1 cellular context compared by ENCODE assay signal in genomic region chr9:373759-374206, GRCh38.
TF ChIP-seq lines count a peak whose summit lies in the region.

No MANE protein-coding gene starts in this region.

TF ChIP-seq in K562, 482 proteins besides CTCF, POLR2A, EP300 and RAD21 (continued from another document and continues in another):
- no peak for TF ChIP-seq MXD1 (CRISPR knock-in tag; IDR thresholded peaks at IDR 0.05; ENCODE audit: borderline replicate concordance, poor library complexity, severe bottlenecking)
- no peak for TF ChIP-seq FOXJ3 (CRISPR knock-in tag; IDR thresholded peaks at IDR 0.05)
- TF ChIP-seq MYC (IDR thresholded peaks at IDR 0.05; ENCODE audit: low read depth, low read length) = no peak
- no peak for TF ChIP-seq MYC (CRISPR knock-in tag; IDR thresholded peaks at IDR 0.05; ENCODE audit: borderline replicate concordance, low read depth)
- no peak for TF ChIP-seq NR2C2 (CRISPR knock-in tag; IDR thresholded peaks at IDR 0.05)
- no peak for TF ChIP-seq NR2C2 (tag; IDR thresholded peaks at IDR 0.05)
- no peak for TF ChIP-seq HSF4 (CRISPR knock-in tag; IDR thresholded peaks at IDR 0.05; ENCODE audit: borderline replicate concordance)
- no peak for TF ChIP-seq RBM14 (IDR thresholded peaks at IDR 0.05; ENCODE audit: borderline replicate concordance, insufficient read depth, low read depth, low read length)
- no peak for TF ChIP-seq TBP (optimal IDR thresholded peaks at IDR 0.05; ENCODE audit: low read depth, low read length)
- TF ChIP-seq SMARCA4 (IDR thresholded peaks at IDR 0.05) = 0 out of 2 replicates have a peak, but pooled peaks have one; percentile 15
- TF ChIP-seq ZBTB1 (CRISPR knock-in tag; IDR thresholded peaks at IDR 0.05; ENCODE audit: borderline replicate concordance, low read depth) = no peak
- no peak for TF ChIP-seq BRCA1 (IDR thresholded peaks at IDR 0.05)
- TF ChIP-seq BRCA1 (CRISPR knock-in tag; IDR thresholded peaks at IDR 0.05) = no peak
- TF ChIP-seq IFI16 (CRISPR knock-in tag; IDR thresholded peaks at IDR 0.05) = no peak
- TF ChIP-seq STAT6 (CRISPR knock-in tag; IDR thresholded peaks at IDR 0.05) = no peak
- TF ChIP-seq KDM1A (IDR thresholded peaks at IDR 0.05) = peak; percentile 98 to 99
- TF ChIP-seq CSDE1 (IDR thresholded peaks at IDR 0.05) = no peak
- no peak for TF ChIP-seq ZNF583 (CRISPR knock-in tag; IDR thresholded peaks at IDR 0.05)
- peak; percentile 54 for TF ChIP-seq FOXM1 (IDR thresholded peaks at IDR 0.05; ENCODE audit: low read depth)
- no peak for TF ChIP-seq FOXM1 (CRISPR knock-in tag; IDR thresholded peaks at IDR 0.05; ENCODE audit: low read depth)
- no peak for TF ChIP-seq DLX4 (CRISPR knock-in tag; IDR thresholded peaks at IDR 0.05)
- TF ChIP-seq NR3C1 (CRISPR knock-in tag; IDR thresholded peaks at IDR 0.05) = no peak
- TF ChIP-seq HEY1 (CRISPR knock-in tag; IDR thresholded peaks at IDR 0.05; ENCODE audit: borderline replicate concordance) = no peak
- no peak for TF ChIP-seq TFE3 (CRISPR knock-in tag; IDR thresholded peaks at IDR 0.05)
- TF ChIP-seq PTRF (tag; IDR thresholded peaks at IDR 0.05) = no peak
- TF ChIP-seq E2F6 (IDR thresholded peaks at IDR 0.05; ENCODE audit: borderline replicate concordance in 1 of 2, extremely low read depth in 1 of 2, insufficient read depth in 1 of 2, insufficient read length in 1 of 2, low read depth in 1 of 2, low read length in 1 of 2, poor library complexity in 1 of 2, severe bottlenecking in 1 of 2) = no peak
- TF ChIP-seq TRIM28 (IDR thresholded peaks at IDR 0.05) = no peak
- no peak for TF ChIP-seq XRCC3 (IDR thresholded peaks at IDR 0.05)
- TF ChIP-seq SIRT6 (IDR thresholded peaks at IDR 0.05; ENCODE audit: low read depth, low read length) = no peak
- peak; percentile 71 for TF ChIP-seq SOX6 (IDR thresholded peaks at IDR 0.05)
- TF ChIP-seq ZNF407 (IDR thresholded peaks at IDR 0.05; ENCODE audit: low read depth) = no peak
- TF ChIP-seq ZNF512 (tag; IDR thresholded peaks at IDR 0.05) = no peak
- no peak for TF ChIP-seq ZC3H4 (CRISPR knock-in tag; IDR thresholded peaks at IDR 0.05; ENCODE audit: borderline replicate concordance)
- no peak for TF ChIP-seq ZNF609 (CRISPR knock-in tag; IDR thresholded peaks at IDR 0.05; ENCODE audit: borderline replicate concordance)
- 0 out of 4 replicates have a peak, but pooled peaks of 1 of the 2 experiments have one; percentile 34 for TF ChIP-seq MNT (conservative IDR thresholded peaks at IDR 0.05)
- TF ChIP-seq RHOXF2B (CRISPR knock-in tag; conservative IDR thresholded peaks at IDR 0.05) = no peak
